ENCODE assay signal across 38 cellular contexts in genomic region chr1:228023294-228023639, GRCh38. TPM values are rescaled to one million over a fixed set of nuclear protein-coding genes. Genes with fewer than 3 reads are reported as not detected.
"Had no signal": no experiment of that assay in that cellular context is flagged by ENCODE, and none has a peak within 500 bp of the region (broad histone marks: within the 10 kb centered on the region; RNA-seq: fewer than 3 reads in every experiment).

No MANE protein-coding gene starts in this region.

- H3K4me3 ChIP-seq: MG63 had no signal

- DNase-seq: Karpas-422, Kasumi-1, MG63, MM.1S, MV-4-11, NCI-H1048, NCI-H1092, NCI-H1092 treated with DMSO at 0.1 percent for 48 hours, NCI-H1105, NCI-H1105 treated with DMSO at 0.1 percent for 48 hours, NCI-H1417, NCI-H1417 treated with DMSO at 0.1 percent for 48 hours, NCI-H1436, NCI-H1436 treated with DMSO at 0.1 percent for 48 hours, NCI-H146, NCI-H1694, NCI-H1694 treated with DMSO at 0.1 percent for 48 hours, NCI-H187, NCI-H187 treated with DMSO at 0.1 percent for 48 hours, NCI-H1930, NCI-H2029, NCI-H2029 treated with DMSO at 0.1 percent for 48 hours, NCI-H2081, NCI-H2081 treated with DMSO at 0.1 percent for 48 hours, NCI-H2107, NCI-H2171, NCI-H2171 treated with DMSO at 0.1 percent for 48 hours, NCI-H2227 treated with DMSO at 0.1 percent for 48 hours, NCI-H226, NCI-H345, NCI-H446, NCI-H446 treated with DMSO at 0.1 percent for 48 hours, NCI-H510A, NCI-H510A treated with DMSO at 0.1 percent for 48 hours had no signal

- H3K36me3 ChIP-seq: MG63 had no signal

RNA-seq across cellular contexts. Expression of gene WNT3A, which starts 16.5 kb away (rescaled TPM):
- total RNA-seq: LHCN-M2, M059J, MCF 10A, NCI-H460 had no signal
